ENCODE assay signal across 17 cellular contexts in the genomic region with DNA sequence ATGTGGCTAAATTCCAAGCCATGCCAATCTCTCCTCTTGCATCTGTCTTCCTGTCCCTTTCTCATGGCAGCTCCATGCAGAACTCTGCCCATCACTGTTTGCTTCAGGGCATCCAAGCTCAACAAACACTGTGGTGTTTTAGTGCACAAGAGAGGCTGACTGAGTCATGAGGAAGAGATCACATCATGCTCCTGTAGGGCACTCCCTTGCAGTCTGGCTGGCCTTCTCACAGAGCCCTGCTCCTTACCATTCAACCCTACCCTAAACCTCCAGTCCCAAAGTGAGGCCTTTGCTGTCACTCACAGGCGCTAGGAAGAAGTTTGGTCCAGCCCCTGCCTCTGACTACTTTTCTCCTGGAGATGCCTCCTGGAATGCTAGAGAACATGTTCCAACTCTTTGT.
A peak's percentile ranks its signal among the peaks of the same experiment; 100 is the strongest.
DNase-seq lines count a peak whose midpoint lies in the region; TF ChIP-seq lines count a peak whose summit lies in the region.
"Had no signal": no experiment of that assay in that cellular context is flagged by ENCODE, and none has a peak within 500 bp of the region (broad histone marks: within the 10 kb centered on the region; RNA-seq: fewer than 3 reads in every experiment).

No MANE protein-coding gene starts in this region.

- H3K36me3 ChIP-seq in trophoblast cell (ENCODE audit: control insufficient read depth in 1 of 2, insufficient read depth in 2 of 2, low read length in 2 of 2): no peaks in the 10 kb centered on the region
- H3K36me3 ChIP-seq in HAP-1 (replicated peaks): no peaks in the 10 kb centered on the region

- no peak overlapping the region for H2AK5ac ChIP-seq in trophoblast cell (ENCODE audit: low read length)

- no peak overlapping the region for H4K12ac ChIP-seq in trophoblast cell (ENCODE audit: low read depth, low read length)

- peak; percentile 7 for DNase-seq in HCEC 1CT
- peak; percentile 49 for DNase-seq in SK-MEL-5 (ENCODE audit: low read depth, low spot score)
- peak; percentile 8 for DNase-seq in fibroblast of mammary gland (ENCODE audit: low read depth)
- DNase-seq in trophoblast cell: peak; percentile 37 to 53
- no peak for DNase-seq in Kasumi-1 (lab: John Stamatoyannopoulos, UW)
- DNase-seq in NCI-H2107 (lab: John Stamatoyannopoulos, UW): no peak
- no peak for DNase-seq in stimulated activated CD4-positive, alpha-beta T cell treated with anti-CD3 and anti-CD28 coated beads, Interleukin-2, amount 100 ng/mL, for 48 hours
- no peak for DNase-seq in HAP-1 (ENCODE audit: low spot score in 2 of 2)
- DNase-seq: C1 segment of cervical spinal cord; CD8-positive, alpha-beta memory T cell; DMS53; EL; Karpas-422; NCI-H1092 treated with DMSO at 0.1 percent for 48 hours; NCI-H2081 treated with DMSO at 0.1 percent for 48 hours; SHP77 had no signal

- no peak overlapping the region for H2BK5ac ChIP-seq in trophoblast cell (ENCODE audit: low read depth, low read length, poor library complexity)

- peaks cover 3% of the 10 kb centered on the region for H3K79me1 ChIP-seq in trophoblast cell (ENCODE audit: low read length)

- no peak overlapping the region for H4K91ac ChIP-seq in trophoblast cell (ENCODE audit: low read depth, low read length)

- no peak overlapping the region for H2BK12ac ChIP-seq in trophoblast cell (ENCODE audit: low read length)

- WGBS in trophoblast cell (ENCODE audit: extremely low coverage, insufficient coverage, insufficient read length): no CpG with 5 or more reads among the region's 1 CpG

- no peak overlapping the region for H3K4me2 ChIP-seq in trophoblast cell (ENCODE audit: low read length)
- H3K4me2 ChIP-seq: A549 had no signal

- no peak overlapping the region for H3K18ac ChIP-seq in trophoblast cell (ENCODE audit: low read length)

- H3K23ac ChIP-seq in trophoblast cell (ENCODE audit: low read length): no peak overlapping the region

- in situ Hi-C loops in SK-MEL-5 (cut with HindIII; ENCODE audit: low pct_unique_long_range_greater_than_20kb, low sequenced_read_pairs): no loop called here
- in situ Hi-C loops in HAP-1 (cut with MboI; ENCODE audit: low sequenced_read_pairs): no loop called here

- no peak for TF ChIP-seq CTCF in fibroblast of mammary gland (conservative IDR thresholded peaks at IDR 0.05; ENCODE audit: control insufficient read depth, insufficient read depth, low read depth, low read length)

- H3K4me1 ChIP-seq in trophoblast cell (ENCODE audit: control insufficient read depth in 1 of 2, insufficient read depth in 2 of 2, low read length in 2 of 2): peaks cover 3 to 8% of the 10 kb centered on the region in 2 experiments
- H3K4me1 ChIP-seq in HAP-1: no peaks in the 10 kb centered on the region
- H3K4me1 ChIP-seq: A549 had no signal

- H3K14ac ChIP-seq in trophoblast cell (ENCODE audit: low read length): no peak overlapping the region

- peaks cover 2% of the 10 kb centered on the region for H3K79me2 ChIP-seq in trophoblast cell (ENCODE audit: control insufficient read depth, insufficient read depth, low read length, poor library complexity)

- H3K27ac ChIP-seq in trophoblast cell (ENCODE audit: low read depth, low read length): no peak overlapping the region
- H3K27ac ChIP-seq: A549 had no signal

- H3K9me3 ChIP-seq in trophoblast cell (ENCODE audit: insufficient read depth, low read depth, low read length): no peaks in the 10 kb centered on the region
- H3K9me3 ChIP-seq in HAP-1: no peaks in the 10 kb centered on the region
- H3K9me3 ChIP-seq: A549 had no signal

- H2BK120ac ChIP-seq in trophoblast cell (ENCODE audit: insufficient read depth, low read length, poor library complexity): no peak overlapping the region

- no peak overlapping the region for H3K4ac ChIP-seq in trophoblast cell (ENCODE audit: low read depth, low read length)

- H3K27me3 ChIP-seq in trophoblast cell (ENCODE audit: insufficient read depth, low read length): no peaks in the 10 kb centered on the region
- H3K27me3 ChIP-seq in HAP-1 (ENCODE audit: low read depth): no peaks in the 10 kb centered on the region

- no peak overlapping the region for H2AFZ ChIP-seq in trophoblast cell (ENCODE audit: insufficient read depth, low read length, poor library complexity)

- H4K8ac ChIP-seq in trophoblast cell (ENCODE audit: low read depth, low read length): no peak overlapping the region

- no peak overlapping the region for H3K4me3 ChIP-seq in fibroblast of mammary gland (ENCODE audit: control insufficient read depth, low read depth, low read length)
- no peak overlapping the region for H3K4me3 ChIP-seq in trophoblast cell (ENCODE audit: low read depth, low read length)
- H3K4me3 ChIP-seq in HAP-1: no peak overlapping the region
- H3K4me3 ChIP-seq: A549 had no signal

- H3K9ac ChIP-seq in trophoblast cell (ENCODE audit: low read length): no peak overlapping the region

Comparison
In these comparisons a context has a peak if more than half of its experiments do, and no peak if none do; other contexts are left out.
1. DNase-seq: peak in HCEC 1CT (single experiment), SK-MEL-5 (single experiment), fibroblast of mammary gland (single experiment) and trophoblast cell (2 of 2); none in Kasumi-1 (0 of 2), NCI-H2107 (single experiment), stimulated activated CD4-positive, alpha-beta T cell treated with anti-CD3 and anti-CD28 coated beads, Interleukin-2, amount 100 ng/mL, for 48 hours (0 of 2) and HAP-1 (0 of 2).